In genomic region chr14:84036863-84037262, GRCh38 we compare ENCODE assay signal across 12 cellular contexts.
DNase-seq lines count a peak whose midpoint lies in the region; ATAC-seq and TF ChIP-seq lines count a peak whose summit lies in the region.
"Had no signal": no experiment of that assay in that cellular context is flagged by ENCODE, and none has a peak within 500 bp of the region (broad histone marks: within the 10 kb centered on the region; RNA-seq: fewer than 3 reads in every experiment).

No MANE protein-coding gene starts in this region.

- peak; percentile 57 for ATAC-seq in HG02759 (IDR thresholded peaks at IDR 0.05; ENCODE audit: unreplicated experiment)
- peak; percentile 85 for ATAC-seq in foreskin keratinocyte
- no peak for ATAC-seq in HG03460 (IDR thresholded peaks at IDR 0.05; ENCODE audit: unreplicated experiment)
- ATAC-seq: heart right ventricle had no signal

- H4K5ac ChIP-seq in H9 (ENCODE audit: insufficient read length, low read depth, low read length) = no peak overlapping the region

- peak overlapping the region; percentile 7; the same call in 1 of the 2 replicates for H3K4me3 ChIP-seq in SK-N-MC
- H3K4me3 ChIP-seq: heart right ventricle had no signal

- H3K79me2 ChIP-seq in H9 (ENCODE audit: insufficient read depth, low read length) = no peaks in the 10 kb centered on the region

- no peak overlapping the region for H2BK15ac ChIP-seq in H9 (ENCODE audit: low read depth, low read length)

- H3K27ac Mint-ChIP-seq in H9 = no peak overlapping the region
- H3K27ac Mint-ChIP-seq: CD14-positive monocyte, nephron had no signal

- no peak overlapping the region for H2BK20ac ChIP-seq in H9 (ENCODE audit: low read depth, low read length, poor library complexity, severe bottlenecking)

- no peak overlapping the region for H3K4me3 Mint-ChIP-seq in H9
- H3K4me3 Mint-ChIP-seq: nephron had no signal

- H3K27me3 ChIP-seq in foreskin keratinocyte (no peaks in the 10 kb centered on the region), H9 (ENCODE audit: insufficient read depth, low read length) (no peaks in the 10 kb centered on the region)
- H3K27me3 ChIP-seq: heart right ventricle had no signal

- no peaks in the 10 kb centered on the region for H3K79me1 ChIP-seq in H9 (ENCODE audit: insufficient read depth, low read depth, low read length, poor library complexity, severe bottlenecking)

- H3K4me1 ChIP-seq in foreskin keratinocyte = no peaks in the 10 kb centered on the region
- no peaks in the 10 kb centered on the region for H3K4me1 ChIP-seq in H9 (ENCODE audit: insufficient read depth, low read length)
- H3K4me1 ChIP-seq: heart right ventricle had no signal

- H3K4me1 Mint-ChIP-seq in H9 = peaks cover 0 to 4% of the 10 kb centered on the region in 2 experiments; a peak in 1 of 4 replicates
- H3K4me1 Mint-ChIP-seq: nephron had no signal

- TF ChIP-seq CTCF in AG09319 (IDR thresholded peaks at IDR 0.05; ENCODE audit: low read depth, low read length) (no peak), foreskin keratinocyte (conservative IDR thresholded peaks at IDR 0.05) (no peak), H9 (conservative IDR thresholded peaks at IDR 0.05) (no peak)

- no peak overlapping the region for H2AK5ac ChIP-seq in H9 (ENCODE audit: insufficient read length, low read length)

- H4K91ac ChIP-seq in H9 (ENCODE audit: insufficient read length, low read depth, low read length) = no peak overlapping the region

- H3K27ac ChIP-seq in SK-N-MC (no peak overlapping the region), foreskin keratinocyte (no peak overlapping the region), H9 (ENCODE audit: insufficient read length, low read depth, low read length) (no peak overlapping the region)
- H3K27ac ChIP-seq: heart right ventricle had no signal

- no CpG with 5 or more reads among the region's 1 CpG for WGBS in H9 (ENCODE audit: extremely low coverage, insufficient read length, low lambda C conversion rate)

- H3K14ac ChIP-seq in H9 (ENCODE audit: insufficient read depth, low read length) = no peak overlapping the region

- H3K9me3 ChIP-seq in SK-N-MC (ENCODE audit: low read depth, low read length) (no peaks in the 10 kb centered on the region), H9 (ENCODE audit: control insufficient read depth, low read depth, low read length) (no peaks in the 10 kb centered on the region)
- H3K9me3 ChIP-seq: heart right ventricle had no signal

- H2AFZ ChIP-seq in H9 (ENCODE audit: low read length) = no peak overlapping the region

- H3K36me3 ChIP-seq in SK-N-MC (ENCODE audit: insufficient read depth, low read length) = no peaks in the 10 kb centered on the region
- H3K36me3 ChIP-seq: heart right ventricle had no signal

- H3K4me2 ChIP-seq in H9 (ENCODE audit: insufficient read depth, insufficient read length, low read length) = no peak overlapping the region

- H3K9ac ChIP-seq in SK-N-MC (ENCODE audit: insufficient read length) = no peak overlapping the region
- no peak overlapping the region for H3K9ac ChIP-seq in H9 (ENCODE audit: extremely low read depth, insufficient read length, low read length)

- H3K4ac ChIP-seq in H9 (ENCODE audit: low read depth, low read length) = no peak overlapping the region

- H2BK5ac ChIP-seq in H9 (ENCODE audit: insufficient read length, low read length) = no peak overlapping the region

- H3K23me2 ChIP-seq in H9 (ENCODE audit: insufficient read length, low read depth, low read length, poor library complexity, severe bottlenecking) = no peaks in the 10 kb centered on the region

- H3K23ac ChIP-seq in H9 (ENCODE audit: insufficient read length, low read depth, low read length) = no peak overlapping the region

- H4K8ac ChIP-seq in H9 (replicated peaks; ENCODE audit: insufficient read length, low read depth, low read length) = no peak overlapping the region

- H3K36me3 Mint-ChIP-seq in H9 (ENCODE audit: insufficient read depth in 1 of 3, low read depth in 3 of 3) = no peaks in the 10 kb centered on the region
- H3K36me3 Mint-ChIP-seq: CD14-positive monocyte had no signal

- H3K56ac ChIP-seq in H9 (ENCODE audit: insufficient read length, low read depth, low read length) = no peak overlapping the region

- H4K20me1 ChIP-seq in H9 (ENCODE audit: control insufficient read depth, insufficient read depth, insufficient read length) = no peaks in the 10 kb centered on the region

- H3K27me3 Mint-ChIP-seq in H9 (ENCODE audit: low read depth) = no peaks in the 10 kb centered on the region

- H3K9me3 Mint-ChIP-seq in H9 = no peaks in the 10 kb centered on the region
- H3K9me3 Mint-ChIP-seq: nephron had no signal

- DNase-seq in AG09319 (ENCODE audit: extremely low read depth, low read depth) (peak; percentile 30), SK-N-MC (ENCODE audit: low read depth, low spot score) (peak; percentile 76), foreskin keratinocyte (peak; percentile 48 to 81), H9 (no peak)
- DNase-seq in activated CD4-positive, alpha-beta T cell treated with anti-CD3 and anti-CD28 coated beads, Interleukin-2, amount 50 U/mL, for 48 hours = no peak
- no peak for DNase-seq in central memory CD4-positive, alpha-beta T cell
- DNase-seq: heart right ventricle, NCI-H82 had no signal

- H3K18ac ChIP-seq in H9 (ENCODE audit: insufficient read length, low read depth, low read length) = no peak overlapping the region

- H2BK12ac ChIP-seq in H9 (ENCODE audit: insufficient read length, low read depth, low read length) = no peak overlapping the region

- H3T11ph ChIP-seq in H9 (ENCODE audit: low read length) = no peak overlapping the region

- H2BK120ac ChIP-seq in H9 (ENCODE audit: low read depth, low read length, poor library complexity, severe bottlenecking) = no peak overlapping the region

Comparison
In these comparisons a context has a peak if more than half of its experiments do, and no peak if none do; other contexts are left out.
1. DNase-seq: peak in AG09319 (single experiment), SK-N-MC (single experiment) and foreskin keratinocyte (2 of 2); none in H9 (single experiment), activated CD4-positive, alpha-beta T cell treated with anti-CD3 and anti-CD28 coated beads, Interleukin-2, amount 50 U/mL, for 48 hours (0 of 2) and central memory CD4-positive, alpha-beta T cell (single experiment).